14 cellular contexts compared by ENCODE assay signal in the genomic region with DNA sequence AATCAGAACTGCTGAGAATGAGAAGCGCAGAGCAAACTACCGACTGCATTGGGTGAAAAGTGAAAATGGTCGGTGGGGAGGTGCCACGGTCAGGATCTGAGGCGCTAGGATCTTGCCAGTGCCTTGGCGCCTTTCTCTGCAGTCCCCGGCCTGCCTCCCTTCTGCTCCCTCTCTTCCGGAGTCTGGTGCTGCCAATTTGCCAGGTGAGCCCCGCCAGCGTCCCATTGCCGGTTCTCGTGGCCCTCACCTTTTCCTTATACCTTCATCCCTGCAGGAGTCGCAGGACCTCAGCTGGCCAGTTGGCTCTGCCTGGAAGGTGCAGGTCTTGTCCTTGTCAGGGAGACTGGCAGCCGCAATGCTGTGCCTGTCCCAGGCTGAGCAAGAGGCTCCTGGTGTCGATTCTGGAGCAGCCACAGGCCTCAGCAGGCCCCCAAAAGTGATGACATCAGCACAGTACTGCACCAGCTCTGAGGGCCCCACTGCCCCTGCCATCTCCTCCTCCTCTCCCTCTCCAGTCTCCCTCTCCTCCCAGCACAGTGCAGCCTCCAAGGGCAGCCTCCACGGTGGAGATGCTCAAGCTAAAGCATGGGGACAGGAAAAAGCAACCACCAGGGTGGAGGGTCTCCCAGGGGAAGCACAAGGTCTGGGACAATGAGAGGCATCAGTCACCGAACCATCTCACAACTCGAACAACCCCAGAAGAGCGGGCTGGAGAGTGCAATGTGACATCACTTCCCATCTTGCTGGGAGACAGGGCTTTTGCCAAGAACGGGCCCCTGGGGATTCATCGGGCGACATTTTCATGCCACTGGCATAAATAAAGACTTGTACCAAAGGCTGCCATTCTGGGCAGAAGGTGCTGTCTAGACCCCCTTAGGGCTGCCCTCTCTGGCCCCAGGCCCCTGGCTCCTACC. TPM values are rescaled to one million over a fixed set of nuclear protein-coding genes. Genes with fewer than 3 reads are reported as not detected.
DNase-seq lines count a peak whose midpoint lies in the region; ATAC-seq and TF ChIP-seq lines count a peak whose summit lies in the region.
"Had no signal": no experiment of that assay in that cellular context is flagged by ENCODE, and none has a peak within 500 bp of the region (broad histone marks: within the 10 kb centered on the region; RNA-seq: fewer than 3 reads in every experiment).

No MANE protein-coding gene starts in this region.

- no peaks in the 10 kb centered on the region for H3K9me3 Mint-ChIP-seq in stimulated activated naive B cell treated with anti-CD40 and anti-IgM and Interleukin-4, amounts not matched to agents 10 μg/mL and 1 μg/mL and 100 μg/mL, for 72 hours
- H3K9me3 Mint-ChIP-seq in immature natural killer cell = no peaks in the 10 kb centered on the region
- H3K9me3 Mint-ChIP-seq: T-helper 1 cell treated with Interleukin-12 subunit alpha and Interleukin-12 subunit beta and Interleukin-4 antibody, amounts not matched to agents 30 μg/mL and 1 μg/mL, for 36 hours had no signal

- no peak for TF ChIP-seq CTCF in fibroblast of lung (conservative IDR thresholded peaks at IDR 0.05 in 1 of 2, IDR thresholded peaks at IDR 0.05 in 1 of 2; ENCODE audit: low read depth in 1 of 2, low read length in 2 of 2)

- no peak overlapping the region for H3K4me3 ChIP-seq in NT2/D1 (ENCODE audit: insufficient read length, low read depth)
- no peak overlapping the region for H3K4me3 ChIP-seq in fibroblast of lung (replicated peaks in 1 of 4; ENCODE audit: control extremely low read depth in 1 of 4, insufficient read depth in 1 of 4, low read depth in 3 of 4, low read length in 4 of 4)
- H3K4me3 ChIP-seq: thyroid gland had no signal

- peak; percentile 35 for DNase-seq in NCI-H1436 (lab: John Stamatoyannopoulos, UW)
- no peak for DNase-seq in NCI-H1436 treated with DMSO at 0.1 percent for 48 hours (lab: John Stamatoyannopoulos, UW)
- no peak for DNase-seq in NT2/D1 (ENCODE audit: low read depth, low spot score)
- no peak for DNase-seq in fibroblast of lung (ENCODE audit: low read depth in 2 of 2)
- no peak for DNase-seq in stimulated activated naive B cell treated with anti-CD40 and anti-IgM and Interleukin-4, amounts not matched to agents 10 μg/mL and 1 μg/mL and 100 μg/mL, for 72 hours
- no peak for DNase-seq in HPDE6-E6E7 (ENCODE audit: extremely low spot score)
- no peak for DNase-seq in NOMO-1 treated with dmso at 0.1 percent for 144 hours (lab: John Stamatoyannopoulos, UW; ENCODE audit: unreplicated experiment)
- DNase-seq in immature natural killer cell = no peak
- DNase-seq: 8988T had no signal

- no peak overlapping the region for H3K4me2 ChIP-seq in fibroblast of lung (ENCODE audit: extremely low read depth, insufficient read depth, low read length)
- H3K4me2 ChIP-seq: KMS-11 had no signal

- peaks cover 6% of the 10 kb centered on the region for H3K4me1 ChIP-seq in NT2/D1 (ENCODE audit: insufficient read depth, insufficient read length)
- H3K4me1 ChIP-seq in fibroblast of lung (ENCODE audit: control insufficient read depth, extremely low read depth, insufficient read depth, low read length) = peaks cover 24% of the 10 kb centered on the region

- H3K27ac Mint-ChIP-seq in stimulated activated naive B cell treated with anti-CD40 and anti-IgM and Interleukin-4, amounts not matched to agents 10 μg/mL and 1 μg/mL and 100 μg/mL, for 72 hours = peak overlapping the region; percentile 71
- H3K27ac Mint-ChIP-seq in immature natural killer cell = no peak overlapping the region
- H3K27ac Mint-ChIP-seq: T-helper 1 cell treated with Interleukin-12 subunit alpha and Interleukin-12 subunit beta and Interleukin-4 antibody, amounts not matched to agents 30 μg/mL and 1 μg/mL, for 36 hours had no signal

- H3K27me3 Mint-ChIP-seq in stimulated activated naive B cell treated with anti-CD40 and anti-IgM and Interleukin-4, amounts not matched to agents 10 μg/mL and 1 μg/mL and 100 μg/mL, for 72 hours = peaks cover 51 to 59% of the 10 kb centered on the region in 2 donors
- H3K27me3 Mint-ChIP-seq in immature natural killer cell (ENCODE audit: low read depth in 3 of 3) = peaks cover 6 to 23% (median 11%) of the 10 kb centered on the region in 3 donors

- no peaks in the 10 kb centered on the region for H4K20me1 ChIP-seq in fibroblast of lung (ENCODE audit: control insufficient read depth, extremely low read depth, insufficient read depth, low read length)

- H3K9ac ChIP-seq in NT2/D1 (ENCODE audit: insufficient read length, low read depth) (peak overlapping the region; percentile 12), fibroblast of lung (ENCODE audit: insufficient read depth, low read length) (no peak overlapping the region)
- H3K9ac ChIP-seq: KMS-11 had no signal

- H3K9me3 ChIP-seq in NT2/D1 (ENCODE audit: insufficient read depth, low read length) = no peaks in the 10 kb centered on the region
- no peaks in the 10 kb centered on the region for H3K9me3 ChIP-seq in fibroblast of lung (ENCODE audit: control insufficient read depth, insufficient read depth, low read depth, low read length)
- H3K9me3 ChIP-seq: neutrophil, sigmoid colon, thyroid gland had no signal

- H3K36me3 ChIP-seq in NT2/D1 (ENCODE audit: insufficient read depth, insufficient read length, low read length) (no peaks in the 10 kb centered on the region), fibroblast of lung (ENCODE audit: control insufficient read depth, insufficient read depth, low read length) (no peaks in the 10 kb centered on the region)
- H3K36me3 ChIP-seq: neutrophil, sigmoid colon, thyroid gland had no signal

- H3K36me3 Mint-ChIP-seq in stimulated activated naive B cell treated with anti-CD40 and anti-IgM and Interleukin-4, amounts not matched to agents 10 μg/mL and 1 μg/mL and 100 μg/mL, for 72 hours = no peaks in the 10 kb centered on the region
- no peaks in the 10 kb centered on the region for H3K36me3 Mint-ChIP-seq in immature natural killer cell

- H3K27me3 ChIP-seq in NT2/D1 (ENCODE audit: insufficient read depth, insufficient read length) = peaks cover 59% of the 10 kb centered on the region
- H3K27me3 ChIP-seq in fibroblast of lung (ENCODE audit: control insufficient read depth, insufficient read depth, low read length) = no peaks in the 10 kb centered on the region

- no peak overlapping the region for H2AFZ ChIP-seq in fibroblast of lung (ENCODE audit: low read length)

- no peaks in the 10 kb centered on the region for H3K79me2 ChIP-seq in fibroblast of lung (ENCODE audit: control insufficient read depth, insufficient read depth, low read length)

- ATAC-seq in stimulated activated naive B cell treated with anti-CD40 and anti-IgM and Interleukin-4, amounts not matched to agents 10 μg/mL and 1 μg/mL and 100 μg/mL, for 72 hours (replicated peaks) = no peak

- peak overlapping the region in 1 of 2 donors; percentile 29 for H3K4me3 Mint-ChIP-seq in stimulated activated naive B cell treated with anti-CD40 and anti-IgM and Interleukin-4, amounts not matched to agents 10 μg/mL and 1 μg/mL and 100 μg/mL, for 72 hours
- H3K4me3 Mint-ChIP-seq in immature natural killer cell = no peak overlapping the region
- H3K4me3 Mint-ChIP-seq: T-helper 1 cell treated with Interleukin-12 subunit alpha and Interleukin-12 subunit beta and Interleukin-4 antibody, amounts not matched to agents 30 μg/mL and 1 μg/mL, for 36 hours had no signal

- peak overlapping the region; percentile 57 for H3K27ac ChIP-seq in fibroblast of lung (ENCODE audit: insufficient read depth, low read length)
- H3K27ac ChIP-seq: KMS-11, neutrophil had no signal

- peaks cover 38 to 66% of the 10 kb centered on the region in 2 donors for H3K4me1 Mint-ChIP-seq in stimulated activated naive B cell treated with anti-CD40 and anti-IgM and Interleukin-4, amounts not matched to agents 10 μg/mL and 1 μg/mL and 100 μg/mL, for 72 hours
- peaks cover 9 to 22% of the 10 kb centered on the region in 2 donors for H3K4me1 Mint-ChIP-seq in immature natural killer cell

RNA-seq across cellular contexts. Expression of gene H6PD, which starts 37.1 kb away (rescaled TPM):
- 23.5 and 24.4 TPM in 2 replicates for total RNA-seq in fibroblast of lung
- polyA plus RNA-seq in fibroblast of lung (15.2 and 17.7 TPM in 2 replicates), immature natural killer cell (10 to 100 TPM in 1 of 3 donors, 1 to 10 TPM in 2; 6.2 to 15.4 (median 9.0) TPM)
- polyA plus RNA-seq in fibroblast of lung (2012) = 20.1 and 22.4 TPM in 2 replicates
- 48.0 and 51.9 TPM in 2 replicates for polyA minus RNA-seq in fibroblast of lung (ENCODE audit: low replicate concordance)
